In genomic region chr4:142348489-142349076, GRCh38 we compare ENCODE assay signal across 16 cellular contexts.
A peak's percentile ranks its signal among the peaks of the same experiment; 100 is the strongest.
DNase-seq lines count a peak whose midpoint lies in the region; ATAC-seq and TF ChIP-seq lines count a peak whose summit lies in the region.
"Had no signal": no experiment of that assay in that cellular context is flagged by ENCODE, and none has a peak within 500 bp of the region (broad histone marks: within the 10 kb centered on the region; RNA-seq: fewer than 3 reads in every experiment).

No MANE protein-coding gene starts in this region.

- H3K4me1 ChIP-seq in RWPE2 (ENCODE audit: insufficient read depth, poor library complexity, severe bottlenecking) = peaks cover 70% of the 10 kb centered on the region
- H3K4me1 ChIP-seq in cardiac muscle cell (ENCODE audit: low read depth) = peaks cover 37% of the 10 kb centered on the region
- H3K4me1 ChIP-seq in esophagus squamous epithelium = peaks cover 0 to 28% (median 9%) of the 10 kb centered on the region in 3 donors

- H3K4me3 ChIP-seq in RWPE2 (ENCODE audit: severe bottlenecking) = no peak overlapping the region
- no peak overlapping the region for H3K4me3 ChIP-seq in cardiac muscle cell
- no peak overlapping the region for H3K4me3 ChIP-seq in esophagus squamous epithelium
- H3K4me3 ChIP-seq: ovary, SJCRH30 had no signal

- H3K36me3 ChIP-seq in RWPE2 (ENCODE audit: low read depth) (peaks cover 12% of the 10 kb centered on the region; the same call in 1 of the 2 replicates), cardiac muscle cell (no peaks in the 10 kb centered on the region), esophagus squamous epithelium (no peaks in the 10 kb centered on the region)
- H3K36me3 ChIP-seq: brain microvascular endothelial cell, ovary, SJCRH30 had no signal

- TF ChIP-seq CTCF in RWPE2 (IDR thresholded peaks at IDR 0.05; ENCODE audit: poor library complexity, severe bottlenecking) = no peak
- TF ChIP-seq CTCF in cardiac muscle cell (IDR thresholded peaks at IDR 0.05; ENCODE audit: low read depth, low read length) = no peak
- no peak for TF ChIP-seq CTCF in esophagus squamous epithelium (IDR thresholded peaks at IDR 0.05)

- H3K9me3 ChIP-seq in RWPE2 (ENCODE audit: severe bottlenecking) (no peaks in the 10 kb centered on the region), cardiac muscle cell (ENCODE audit: low read depth) (no peaks in the 10 kb centered on the region), esophagus squamous epithelium (no peaks in the 10 kb centered on the region)
- H3K9me3 ChIP-seq: ovary, SJCRH30 had no signal

- no peak for TF ChIP-seq POLR2A in esophagus squamous epithelium (IDR thresholded peaks at IDR 0.05)

- peak; percentile 54 for DNase-seq in NCI-H82 (lab: John Stamatoyannopoulos, UW)
- no peak for DNase-seq in NCI-H82 treated with DMSO at 0.1 percent for 48 hours (lab: John Stamatoyannopoulos, UW; ENCODE audit: unreplicated experiment)
- DNase-seq in RWPE2 (ENCODE audit: low spot score) = no peak
- DNase-seq in cardiac muscle cell (ENCODE audit: low read depth in 1 of 2, low spot score in 1 of 2) = peak in 1 of 2 donors; percentile 50
- peak; percentile 49 for DNase-seq in renal cortical epithelial cell (ENCODE audit: low read depth)
- no peak for DNase-seq in caudate nucleus (lab: John Stamatoyannopoulos, UW)
- no peak for DNase-seq in esophagus squamous epithelium (lab: John Stamatoyannopoulos, UW)
- DNase-seq: activated gamma-delta T cell treated with Interleukin-2 at 50 U/mL for 16 hours; brain microvascular endothelial cell; foreskin melanocyte; NCI-H1105 treated with DMSO at 0.1 percent for 48 hours; ovary; SJCRH30; stimulated activated naive CD8-positive, alpha-beta T cell treated with anti-CD3 and anti-CD28 coated beads, Interleukin-15, amount 100 ng/mL, for 72 hours had no signal

- peak overlapping the region; percentile 1 for H3K27ac ChIP-seq in RWPE2 (ENCODE audit: poor library complexity, severe bottlenecking)
- peak overlapping the region; percentile 21 for H3K27ac ChIP-seq in cardiac muscle cell
- H3K27ac ChIP-seq in caudate nucleus (ENCODE audit: low read depth, low read length) = no peak overlapping the region
- no peak overlapping the region for H3K27ac ChIP-seq in esophagus squamous epithelium
- H3K27ac ChIP-seq: 22Rv1, brain microvascular endothelial cell, ovary, SJCRH30 had no signal

- ATAC-seq in RWPE2 (ENCODE audit: low read depth) = no peak
- no peak for ATAC-seq in HG02798 (IDR thresholded peaks at IDR 0.05; ENCODE audit: poor library complexity, unreplicated experiment)
- ATAC-seq: stimulated activated naive CD8-positive, alpha-beta T cell treated with anti-CD3 and anti-CD28 coated beads, Interleukin-15, amount 100 ng/mL, for 72 hours had no signal

- H3K27me3 ChIP-seq in RWPE2 (ENCODE audit: insufficient read depth, poor library complexity, severe bottlenecking) (no peaks in the 10 kb centered on the region), cardiac muscle cell (no peaks in the 10 kb centered on the region), esophagus squamous epithelium (no peaks in the 10 kb centered on the region)
- H3K27me3 ChIP-seq: brain microvascular endothelial cell, ovary, SJCRH30 had no signal

- intact Hi-C loops in esophagus squamous epithelium (cut with DNase I) = no loop called here

- WGBS in esophagus squamous epithelium, 2 donors = 71 to 95% methylated on average over 1 of the region's 1 CpG

Comparison
In these comparisons a context has a peak if more than half of its experiments do, and no peak if none do; other contexts are left out.
1. DNase-seq: peak in NCI-H82 (single experiment) and renal cortical epithelial cell (single experiment); none in NCI-H82 treated with DMSO at 0.1 percent for 48 hours (single experiment), RWPE2 (single experiment), caudate nucleus (0 of 61) and esophagus squamous epithelium (single experiment).
2. H3K27ac ChIP-seq: peak in RWPE2 (single experiment) and cardiac muscle cell (single experiment); none in caudate nucleus (single experiment) and esophagus squamous epithelium (0 of 4).